ENCODE assay signal across 14 cellular contexts in genomic region chr13:99305180-99305965, GRCh38. TPM values are rescaled to one million over a fixed set of nuclear protein-coding genes. Genes with fewer than 3 reads are reported as not detected.
DNase-seq lines count a peak whose midpoint lies in the region; ATAC-seq and TF ChIP-seq lines count a peak whose summit lies in the region.
"Had no signal": no experiment of that assay in that cellular context is flagged by ENCODE, and none has a peak within 500 bp of the region (broad histone marks: within the 10 kb centered on the region; RNA-seq: fewer than 3 reads in every experiment).

No MANE protein-coding gene starts in this region.

- intact Hi-C loops in heart left ventricle (cut with DNase I), result no loop called here
- intact Hi-C loops in Right ventricle myocardium superior (cut with DNase I), result no loop called here
- intact Hi-C loops in transverse colon (cut with DNase I; ENCODE audit: low total_unique reads), result no loop called here

- WGBS in heart left ventricle, 4 donors, result 82 to 88% (median 84%) methylated on average over 13 of the region's 13 CpGs
- WGBS in transverse colon (ENCODE audit: low coverage in 1 of 2), 2 donors, result 68 to 87% methylated on average over 8 to 13 of the region's 13 CpGs

- H3K27me3 ChIP-seq in heart left ventricle, result no peaks in the 10 kb centered on the region
- H3K27me3 ChIP-seq in mononuclear cell (ENCODE audit: insufficient read depth, low read length), result no peaks in the 10 kb centered on the region
- no peaks in the 10 kb centered on the region for H3K27me3 ChIP-seq in transverse colon
- no peaks in the 10 kb centered on the region for H3K27me3 ChIP-seq in WERI-Rb-1 (ENCODE audit: insufficient read depth, low read depth, severe bottlenecking)
- H3K27me3 ChIP-seq: neutrophil had no signal

- peak overlapping the region in 3 of 12 donors; percentile 20 to 78 (median 74) for H3K27ac ChIP-seq in heart left ventricle
- H3K27ac ChIP-seq in transverse colon, result peak overlapping the region; percentile 36 to 76 (median 62)
- H3K27ac ChIP-seq in WERI-Rb-1, result no peak overlapping the region
- H3K27ac ChIP-seq: neutrophil, SK-N-MC had no signal

- H3K36me3 ChIP-seq in heart left ventricle (peaks cover 0 to 4% (median 0%) of the 10 kb centered on the region in 9 donors), transverse colon (no peaks in the 10 kb centered on the region), WERI-Rb-1 (peaks cover 20% of the 10 kb centered on the region)
- H3K36me3 ChIP-seq: neutrophil had no signal

- no peak for TF ChIP-seq POLR2A in heart left ventricle (IDR thresholded peaks at IDR 0.05)
- TF ChIP-seq POLR2A in transverse colon (IDR thresholded peaks at IDR 0.05), result no peak

- in situ Hi-C loops in transverse colon (cut with MboI; ENCODE audit: low pct_ligation_motif_present in 1 of 4, low pct_unique_long_range_greater_than_20kb in 1 of 4, low sequenced_read_pairs in 3 of 4), result no loop called here

- H3K9me3 ChIP-seq in heart left ventricle, result no peaks in the 10 kb centered on the region
- no peaks in the 10 kb centered on the region for H3K9me3 ChIP-seq in mononuclear cell (ENCODE audit: low read depth, low read length)
- no peaks in the 10 kb centered on the region for H3K9me3 ChIP-seq in transverse colon
- H3K9me3 ChIP-seq in WERI-Rb-1 (ENCODE audit: severe bottlenecking), result no peaks in the 10 kb centered on the region
- H3K9me3 ChIP-seq: neutrophil had no signal

- DNase-seq in heart left ventricle (no peak), Right ventricle myocardium superior (no peak), transverse colon (no peak), kidney glomerular epithelial cell (lab: John Stamatoyannopoulos, UW) (no peak), WERI-Rb-1 (no peak)
- DNase-seq in activated naive CD4-positive, alpha-beta T cell treated with anti-CD3 and anti-CD28 coated beads, Interleukin-2, amount 50 U/mL, for 72 hours (ENCODE audit: low spot score in 2 of 2), result no peak
- DNase-seq: cortex of kidney, NCI-H187 had no signal

- H3K9me3 Mint-ChIP-seq in activated naive CD4-positive, alpha-beta T cell treated with anti-CD3 and anti-CD28 coated beads, Interleukin-2, amount 50 U/mL, for 72 hours, result no peaks in the 10 kb centered on the region

- TF ChIP-seq CTCF in heart left ventricle (IDR thresholded peaks at IDR 0.05) (no peak), transverse colon (IDR thresholded peaks at IDR 0.05) (no peak), WERI-Rb-1 (IDR thresholded peaks at IDR 0.05; ENCODE audit: low read depth, low read length) (no peak)

- peak overlapping the region; percentile 91 to 94 for H3K27ac Mint-ChIP-seq in activated naive CD4-positive, alpha-beta T cell treated with anti-CD3 and anti-CD28 coated beads, Interleukin-2, amount 50 U/mL, for 72 hours

- H3K4me1 ChIP-seq in heart left ventricle (peaks cover 0 to 86% (median 9%) of the 10 kb centered on the region in 12 donors), mononuclear cell (ENCODE audit: insufficient read depth, low read length) (peaks cover 74% of the 10 kb centered on the region), transverse colon (peaks cover 5 to 24% (median 11%) of the 10 kb centered on the region in 4 donors)

- ATAC-seq in heart left ventricle (no peak), Right ventricle myocardium superior (ENCODE audit: poor library complexity) (no peak), GM19351 (IDR thresholded peaks at IDR 0.05; ENCODE audit: unreplicated experiment) (no peak)
- no peak for ATAC-seq in activated naive CD4-positive, alpha-beta T cell treated with anti-CD3 and anti-CD28 coated beads, Interleukin-2, amount 50 U/mL, for 72 hours

- TF ChIP-seq EP300 in transverse colon (IDR thresholded peaks at IDR 0.05; ENCODE audit: low read depth), result no peak

- H3K36me3 Mint-ChIP-seq in activated naive CD4-positive, alpha-beta T cell treated with anti-CD3 and anti-CD28 coated beads, Interleukin-2, amount 50 U/mL, for 72 hours, result peaks cover 50 to 59% of the 10 kb centered on the region in 2 donors

- H3K4me3 ChIP-seq in heart left ventricle, result peak overlapping the region in 7 of 12 donors; percentile 10 to 57 (median 19)
- peak overlapping the region; percentile 40 for H3K4me3 ChIP-seq in mononuclear cell (ENCODE audit: low read length)
- peak overlapping the region in 3 of 4 donors; percentile 19 to 42 (median 23) for H3K4me3 ChIP-seq in transverse colon
- H3K4me3 ChIP-seq in WERI-Rb-1 (ENCODE audit: low read depth, low read length), result no peak overlapping the region
- H3K4me3 ChIP-seq: SK-N-MC had no signal

RNA-seq across cellular contexts. Expression of gene GPR183, which starts 1.8 kb away (rescaled TPM):
- 1 to 10 TPM in 7 of 9 donors, under 1 TPM in 2; 0.69 to 7.6 (median 1.5) TPM for total RNA-seq in heart left ventricle
- 1 to 10 TPM in 1 of 2 donors, under 1 TPM in 1; 0.72 to 2.7 TPM for polyA plus RNA-seq in heart left ventricle
- total RNA-seq in Right ventricle myocardium superior, result 1.6 TPM
- 10 to 100 TPM; 55.0 to 55.4 TPM for total RNA-seq in activated naive CD4-positive, alpha-beta T cell treated with anti-CD3 and anti-CD28 coated beads, Interleukin-2, amount 50 U/mL, for 72 hours
- 991 TPM for total RNA-seq in mononuclear cell
- 10 to 100 TPM in 1 of 4 donors, 1 to 10 TPM in 3; 3.0 to 14.6 (median 6.5) TPM for total RNA-seq in transverse colon

RNA-seq across cellular contexts. Expression of gene GPR18, which starts 47.2 kb away (rescaled TPM):
- total RNA-seq in heart left ventricle (1 to 10 TPM in 1 of 9 donors, under 1 TPM in 1, not detected in 7; 0.34 to 1.1 TPM), Right ventricle myocardium superior (not detected), mononuclear cell (38.0 TPM), transverse colon (under 1 TPM in 2 of 4 donors, not detected in 2; 0.41 to 0.48 TPM)
- under 1 TPM in 1 of 2 donors, not detected in 1; 0.04 TPM for polyA plus RNA-seq in heart left ventricle
- 1 to 10 TPM; 2.0 to 8.4 TPM for total RNA-seq in activated naive CD4-positive, alpha-beta T cell treated with anti-CD3 and anti-CD28 coated beads, Interleukin-2, amount 50 U/mL, for 72 hours
- total RNA-seq: frontal cortex, kidney epithelial cell had no signal

Comparison
In these comparisons a context has a peak if more than half of its experiments do, and no peak if none do; other contexts are left out.
1. RNA of gene GPR183, which starts 1.8 kb away (total RNA-seq): 991 TPM in mononuclear cell (single experiment); 55.0 to 55.4 TPM in activated naive CD4-positive, alpha-beta T cell treated with anti-CD3 and anti-CD28 coated beads, Interleukin-2, amount 50 U/mL, for 72 hours, 3.0 to 14.6 TPM in transverse colon, 1.6 TPM in Right ventricle myocardium superior (single experiment) and 0.69 to 7.6 TPM in heart left ventricle; every median in the first group is over 10 times any median in the second.